8 cellular contexts compared by ENCODE assay signal in genomic region chr6:35583893-35584688, GRCh38.
DNase-seq lines count a peak whose midpoint lies in the region; ATAC-seq, FAIRE-seq and TF ChIP-seq lines count a peak whose summit lies in the region.

No MANE protein-coding gene starts in this region.

- TF ChIP-seq EP300 in H1 (IDR thresholded peaks at IDR 0.05; ENCODE audit: borderline replicate concordance in 1 of 2, low read depth in 2 of 2, low read length in 2 of 2): no peak

- H4K5ac ChIP-seq in H1 (ENCODE audit: insufficient read length, low read depth, low read length): no peak overlapping the region
- H4K5ac ChIP-seq in mesendoderm (ENCODE audit: low read length): no peak overlapping the region

- CTCF ChIA-PET in activated CD8-positive, alpha-beta T cell treated with anti-CD3 and anti-CD28 coated beads, Interleukin-2, amount 10 ng/mL, durations not matched to agents 7 days and 5 days (lab: Charles Lee): interaction anchor here (0.6 to 12.6 kb wide), 27 partner anchors 7 to 370 kb away, joined by 3 to 259 read pairs (median 6); partner anchors contain the start of gene ARMC12
- CTCF ChIA-PET in H1 (lab: Charles Lee; ENCODE audit: partially characterized antibody): interaction anchor here (0.6 to 5.1 kb wide), 30 partner anchors 8 to 214 kb away, joined by 3 to 84 read pairs (median 5); partner anchors contain the start of gene ARMC12

- H3K27me3 ChIP-seq in HAP-1 (ENCODE audit: low read depth) (no peaks in the 10 kb centered on the region), H1 (replicated peaks in 1 of 4; ENCODE audit: control insufficient read depth in 3 of 4, extremely low read depth in 1 of 4, insufficient read depth in 3 of 4, low read length in 3 of 4) (no peaks in the 10 kb centered on the region), mesendoderm (ENCODE audit: insufficient read depth, low read length, poor library complexity) (no peaks in the 10 kb centered on the region)

- no peak overlapping the region for H4K91ac ChIP-seq in H1 (replicated peaks; ENCODE audit: insufficient read length, low read length)

- H3K4me1 Mint-ChIP-seq in activated CD8-positive, alpha-beta T cell treated with anti-CD3 and anti-CD28 coated beads, Interleukin-2, amount 10 ng/mL, durations not matched to agents 7 days and 5 days (ENCODE audit: low read depth): peaks cover 18% of the 10 kb centered on the region

- peaks cover 0 to 2% of the 10 kb centered on the region in 2 experiments for H4K20me1 ChIP-seq in H1 (replicated peaks in 1 of 2; ENCODE audit: control insufficient read depth in 1 of 2, insufficient read depth in 2 of 2, low read length in 2 of 2)

- H3K36me3 ChIP-seq in HAP-1 (replicated peaks): peaks cover 5% of the 10 kb centered on the region; the same call in 1 of the 2 replicates
- H3K36me3 ChIP-seq in H1 (ENCODE audit: control insufficient read depth in 2 of 4, insufficient read depth in 4 of 4, low read length in 3 of 4): peaks cover 0 to 13% (median 0%) of the 10 kb centered on the region in 4 experiments; a peak in 3 of 8 replicates
- no peaks in the 10 kb centered on the region for H3K36me3 ChIP-seq in mesendoderm (ENCODE audit: control insufficient read depth, insufficient read depth, low read length)

- WGBS in H1 (ENCODE audit: extremely low coverage in 1 of 2, insufficient coverage in 1 of 2, insufficient read length in 1 of 2, insufficient replicate concordance in 2 of 2, low coverage in 1 of 2, low lambda C conversion rate in 2 of 2, missing lambda C conversion rate in 1 of 2), 2 experiments: 48% methylated on average over 6 of the region's 6 CpGs; no CpG with 5 or more reads in 1 of the 2 experiments
- WGBS in mesendoderm (ENCODE audit: extremely low coverage, insufficient coverage, low lambda C conversion rate): no CpG with 5 or more reads among the region's 6 CpGs

- H3K9ac ChIP-seq in H1 (replicated peaks in 1 of 4; ENCODE audit: extremely low read depth in 1 of 4, low read depth in 3 of 4, low read length in 3 of 4): no peak overlapping the region
- no peak overlapping the region for H3K9ac ChIP-seq in mesendoderm (ENCODE audit: low read length)

- no peaks in the 10 kb centered on the region for H3K79me2 ChIP-seq in H1 (ENCODE audit: control insufficient read depth in 1 of 2, insufficient read depth in 2 of 2, low read length in 2 of 2)
- no peaks in the 10 kb centered on the region for H3K79me2 ChIP-seq in mesendoderm (ENCODE audit: control insufficient read depth, insufficient read depth, low read length)

- TF ChIP-seq POLR2A in H1 (IDR thresholded peaks at IDR 0.05; ENCODE audit: control extremely low read depth in 1 of 2, low read depth in 2 of 2, low read length in 2 of 2): no peak

- H3K4me2 ChIP-seq in H1 (ENCODE audit: insufficient read depth in 1 of 2, low read depth in 2 of 2, low read length in 2 of 2) (no peak overlapping the region), mesendoderm (ENCODE audit: low read length) (no peak overlapping the region)

- H3K79me1 ChIP-seq in H1 (ENCODE audit: low read depth, low read length) (no peaks in the 10 kb centered on the region), mesendoderm (ENCODE audit: low read length) (no peaks in the 10 kb centered on the region)

- peak; percentile 78 for ATAC-seq in activated CD8-positive, alpha-beta T cell treated with anti-CD3 and anti-CD28 coated beads, Interleukin-2, amount 10 ng/mL, durations not matched to agents 7 days and 5 days
- ATAC-seq in HG02981 (IDR thresholded peaks at IDR 0.05; ENCODE audit: unreplicated experiment): no peak

- H3K27me3 Mint-ChIP-seq in activated CD8-positive, alpha-beta T cell treated with anti-CD3 and anti-CD28 coated beads, Interleukin-2, amount 10 ng/mL, durations not matched to agents 7 days and 5 days (ENCODE audit: low read depth): no peaks in the 10 kb centered on the region

- no peak overlapping the region for H2BK15ac ChIP-seq in H1 (ENCODE audit: low read length)
- H2BK15ac ChIP-seq in mesendoderm (replicated peaks; ENCODE audit: low read depth): no peak overlapping the region

- H3K23ac ChIP-seq in H1 (ENCODE audit: insufficient read length) (no peak overlapping the region), mesendoderm (ENCODE audit: low read length) (no peak overlapping the region)

- H3K14ac ChIP-seq in H1 (ENCODE audit: insufficient read length): no peak overlapping the region

- H3K27ac ChIP-seq in H1 (ENCODE audit: low read depth, low read length): no peak overlapping the region
- no peak overlapping the region for H3K27ac ChIP-seq in mesendoderm (ENCODE audit: low read depth, low read length)

- H2BK20ac ChIP-seq in H1 (ENCODE audit: low read length): no peak overlapping the region

- DNase-seq in AG20443 (ENCODE audit: low spot score) (peak; percentile 59), HAP-1 (ENCODE audit: low spot score in 2 of 2) (peak; percentile 74 to 76), NCI-H82 (lab: John Stamatoyannopoulos, UW) (peak; percentile 90), H1 (ENCODE audit: low read depth in 1 of 2, low spot score in 2 of 2) (peak; percentile 23 to 74), mesendoderm (peak; percentile 76)
- DNase-seq in activated CD8-positive, alpha-beta T cell treated with anti-CD3 and anti-CD28 coated beads, Interleukin-2, amount 10 ng/mL, durations not matched to agents 7 days and 5 days: peak; percentile 87
- peak; percentile 76 for DNase-seq in stimulated activated CD8-positive, alpha-beta memory T cell treated with anti-CD3 and anti-CD28 coated beads, Interleukin-4, amount 100 ng/mL, for 48 hours

- H2AFZ ChIP-seq in H1 (ENCODE audit: low read length): no peak overlapping the region

- H3K4me1 ChIP-seq in HAP-1 (no peaks in the 10 kb centered on the region), H1 (replicated peaks in 1 of 4; ENCODE audit: control insufficient read depth in 3 of 4, insufficient read depth in 4 of 4, low read length in 3 of 4) (no peaks in the 10 kb centered on the region), mesendoderm (ENCODE audit: control insufficient read depth, low read depth, low read length) (no peaks in the 10 kb centered on the region)

- peak; percentile 95 for FAIRE-seq in H1 (lab: Jason Lieb, UNC)

- H3K18ac ChIP-seq in H1 (ENCODE audit: extremely low read depth, low read length): no peak overlapping the region
- no peak overlapping the region for H3K18ac ChIP-seq in mesendoderm (ENCODE audit: low read length)

- H3K4me3 Mint-ChIP-seq in activated CD8-positive, alpha-beta T cell treated with anti-CD3 and anti-CD28 coated beads, Interleukin-2, amount 10 ng/mL, durations not matched to agents 7 days and 5 days: no peak overlapping the region

- H2AK5ac ChIP-seq in H1 (ENCODE audit: low read depth, low read length): no peak overlapping the region
- no peak overlapping the region for H2AK5ac ChIP-seq in mesendoderm (ENCODE audit: low read length)

- peaks cover 36% of the 10 kb centered on the region for H3K36me3 Mint-ChIP-seq in activated CD8-positive, alpha-beta T cell treated with anti-CD3 and anti-CD28 coated beads, Interleukin-2, amount 10 ng/mL, durations not matched to agents 7 days and 5 days (ENCODE audit: low read depth)

- H2BK5ac ChIP-seq in H1 (ENCODE audit: low read depth, low read length) (no peak overlapping the region), mesendoderm (ENCODE audit: low read length) (no peak overlapping the region)

- H3K4ac ChIP-seq in H1 (replicated peaks; ENCODE audit: insufficient read length, low read depth, low read length): no peak overlapping the region
- H3K4ac ChIP-seq in mesendoderm (ENCODE audit: low read depth, low read length): no peak overlapping the region

- H2BK120ac ChIP-seq in H1 (replicated peaks; ENCODE audit: low read depth, low read length) (no peak overlapping the region), mesendoderm (ENCODE audit: low read depth, low read length) (no peak overlapping the region)

- no peaks in the 10 kb centered on the region for H3K23me2 ChIP-seq in H1 (ENCODE audit: low read depth, low read length)

- H3K4me3 ChIP-seq in HAP-1 (no peak overlapping the region), H1 (ENCODE audit: extremely low read depth in 1 of 4, insufficient read depth in 2 of 4, low read depth in 3 of 4, low read length in 4 of 4) (no peak overlapping the region), mesendoderm (ENCODE audit: low read length) (no peak overlapping the region)

- TF ChIP-seq CTCF in H1 (IDR thresholded peaks at IDR 0.05; ENCODE audit: control extremely low read depth in 1 of 3, insufficient read depth in 1 of 3, low read depth in 1 of 3, low read length in 3 of 3): peak in 2 of 3 experiments; percentile 80 to 92; a peak in 3 of 4 replicates

- H2BK12ac ChIP-seq in H1 (ENCODE audit: low read depth, low read length): no peak overlapping the region

- H3K27ac Mint-ChIP-seq in activated CD8-positive, alpha-beta T cell treated with anti-CD3 and anti-CD28 coated beads, Interleukin-2, amount 10 ng/mL, durations not matched to agents 7 days and 5 days: no peak overlapping the region

- peak; percentile 94 to 96 for TF ChIP-seq RAD21 in H1 (IDR thresholded peaks at IDR 0.05 in 1 of 2, conservative IDR thresholded peaks at IDR 0.05 in 1 of 2; ENCODE audit: low read depth in 2 of 2, low read length in 2 of 2)

- H3K9me3 ChIP-seq in HAP-1 (no peaks in the 10 kb centered on the region), H1 (ENCODE audit: insufficient read depth in 2 of 2, low read depth in 1 of 2, low read length in 1 of 2) (no peaks in the 10 kb centered on the region)

- H4K8ac ChIP-seq in H1 (ENCODE audit: extremely low read depth, insufficient read depth, low read length) (no peak overlapping the region), mesendoderm (ENCODE audit: low read depth, low read length) (no peak overlapping the region)

- no peaks in the 10 kb centered on the region for H3K9me3 Mint-ChIP-seq in activated CD8-positive, alpha-beta T cell treated with anti-CD3 and anti-CD28 coated beads, Interleukin-2, amount 10 ng/mL, durations not matched to agents 7 days and 5 days (ENCODE audit: insufficient read depth)

- in situ Hi-C loops in HAP-1 (cut with MboI; ENCODE audit: low sequenced_read_pairs): loop anchor here (5.0 kb wide), 1 partner anchor 153 kb away; the partner anchor contains the start of gene ARMC12

- no peak overlapping the region for H3K56ac ChIP-seq in H1 (replicated peaks; ENCODE audit: insufficient read length, low read depth, low read length)
- no peak overlapping the region for H3K56ac ChIP-seq in mesendoderm (ENCODE audit: low read length)

- POLR2A ChIA-PET in activated CD8-positive, alpha-beta T cell treated with anti-CD3 and anti-CD28 coated beads, Interleukin-2, amount 10 ng/mL, durations not matched to agents 7 days and 5 days (lab: Charles Lee): interaction anchor here (0.5 to 0.7 kb wide), 2 partner anchors 148 to 152 kb away, joined by 3 read pairs; no protein-coding TSS in a partner anchor
- POLR2A ChIA-PET in H1 (lab: Charles Lee; ENCODE audit: partially characterized antibody): interaction anchor here (0.6 to 1.3 kb wide), 3 partner anchors 9 to 160 kb away, joined by 3 to 5 read pairs (median 4); no protein-coding TSS in a partner anchor

TF ChIP-seq in H1, 55 proteins besides CTCF, POLR2A, EP300 and RAD21 (continues in another document):
- TF ChIP-seq MAX (IDR thresholded peaks at IDR 0.05): no peak
- no peak for TF ChIP-seq TAF7 (optimal IDR thresholded peaks at IDR 0.05; ENCODE audit: borderline replicate concordance, low read depth, low read length)
- no peak for TF ChIP-seq JUN (IDR thresholded peaks at IDR 0.05; ENCODE audit: low read depth, low read length)
